Comparison of ENCODE assay signal across 1 cellular context in genomic region chr2:86216577-86217555, GRCh38.
TF ChIP-seq lines count a peak whose summit lies in the region.

No MANE protein-coding gene starts in this region.

TF ChIP-seq in K562, 482 proteins besides CTCF, POLR2A, EP300 and RAD21 (continued from another document and continues in another):
- peak; percentile 80 for TF ChIP-seq MGA (IDR thresholded peaks at IDR 0.05)
- TF ChIP-seq NCOA6 (IDR thresholded peaks at IDR 0.05): no peak
- TF ChIP-seq VEZF1 (CRISPR knock-in tag; IDR thresholded peaks at IDR 0.05): peak; percentile 34; the same call in 1 of the 2 replicates
- TF ChIP-seq TAL1 (IDR thresholded peaks at IDR 0.05): peak; percentile 84
- TF ChIP-seq ZKSCAN3 (CRISPR knock-in tag; IDR thresholded peaks at IDR 0.05): no peak
- TF ChIP-seq TAF15 (IDR thresholded peaks at IDR 0.05; ENCODE audit: low read depth, low read length): no peak
- TF ChIP-seq NELFE (IDR thresholded peaks at IDR 0.05; ENCODE audit: insufficient read depth, insufficient read length): no peak
- no peak for TF ChIP-seq E2F8 (IDR thresholded peaks at IDR 0.05; ENCODE audit: low read depth, partially characterized antibody)
- peak; percentile 58 for TF ChIP-seq MEIS2 (IDR thresholded peaks at IDR 0.05; ENCODE audit: partially characterized antibody)
- no peak for TF ChIP-seq ZFPM2 (CRISPR knock-in tag; IDR thresholded peaks at IDR 0.05)
- no peak for TF ChIP-seq CREBBP (IDR thresholded peaks at IDR 0.05; ENCODE audit: low read depth, low read length)
- no peak for TF ChIP-seq BHLHE40 (IDR thresholded peaks at IDR 0.05; ENCODE audit: low read length)
- no peak for TF ChIP-seq GTF3C2 (IDR thresholded peaks at IDR 0.05; ENCODE audit: borderline replicate concordance, extremely low read depth, insufficient read length)
- no peak for TF ChIP-seq HNRNPUL1 (IDR thresholded peaks at IDR 0.05; ENCODE audit: low read length)
- no peak for TF ChIP-seq KAT2B (IDR thresholded peaks at IDR 0.05; ENCODE audit: low read depth, low read length)
- TF ChIP-seq E4F1 (CRISPR knock-in tag; IDR thresholded peaks at IDR 0.05; ENCODE audit: borderline replicate concordance): no peak
- no peak for TF ChIP-seq ZNF408 (CRISPR knock-in tag; IDR thresholded peaks at IDR 0.05; ENCODE audit: low read depth)
- no peak for TF ChIP-seq MXD1 (CRISPR knock-in tag; IDR thresholded peaks at IDR 0.05; ENCODE audit: borderline replicate concordance, poor library complexity, severe bottlenecking)
- TF ChIP-seq ZNF324 (CRISPR knock-in tag; IDR thresholded peaks at IDR 0.05): no peak
- no peak for TF ChIP-seq PCBP2 (IDR thresholded peaks at IDR 0.05; ENCODE audit: low read depth, low read length, poor library complexity, severe bottlenecking)
- TF ChIP-seq CCAR2 (IDR thresholded peaks at IDR 0.05; ENCODE audit: low read depth, low read length): no peak
- TF ChIP-seq MYNN (IDR thresholded peaks at IDR 0.05): no peak
- TF ChIP-seq MYNN (CRISPR knock-in tag; IDR thresholded peaks at IDR 0.05): no peak
- no peak for TF ChIP-seq HMG20B (CRISPR knock-in tag; IDR thresholded peaks at IDR 0.05)
- no peak for TF ChIP-seq ZNF3 (CRISPR knock-in tag; IDR thresholded peaks at IDR 0.05)
- no peak for TF ChIP-seq ZNF79 (CRISPR knock-in tag; IDR thresholded peaks at IDR 0.05; ENCODE audit: low read depth)
- TF ChIP-seq MEF2D (tag; conservative IDR thresholded peaks at IDR 0.05; ENCODE audit: low read depth): no peak
- no peak for TF ChIP-seq YBX1 (IDR thresholded peaks at IDR 0.05)
- TF ChIP-seq PKNOX1 (IDR thresholded peaks at IDR 0.05): no peak
- TF ChIP-seq HLTF (IDR thresholded peaks at IDR 0.05): no peak
- TF ChIP-seq ZNF584 (CRISPR knock-in tag; IDR thresholded peaks at IDR 0.05; ENCODE audit: low read depth): no peak
- no peak for TF ChIP-seq ZNF140 (CRISPR knock-in tag; IDR thresholded peaks at IDR 0.05)
- no peak for TF ChIP-seq SLC30A9 (CRISPR knock-in tag; IDR thresholded peaks at IDR 0.05)
- no peak for TF ChIP-seq SPI1 (IDR thresholded peaks at IDR 0.05; ENCODE audit: borderline replicate concordance, low read depth, low read length)
- no peak for TF ChIP-seq MTA1 (IDR thresholded peaks at IDR 0.05; ENCODE audit: borderline replicate concordance)
- TF ChIP-seq USF1 (CRISPR knock-in tag; IDR thresholded peaks at IDR 0.05): peak; percentile 59
- TF ChIP-seq ZBED1 (IDR thresholded peaks at IDR 0.05): no peak
- TF ChIP-seq SOX6 (IDR thresholded peaks at IDR 0.05): peak; percentile 66
- no peak for TF ChIP-seq HNRNPLL (IDR thresholded peaks at IDR 0.05; ENCODE audit: low read depth, low read length, poor library complexity, severe bottlenecking)
- TF ChIP-seq ESRRB (CRISPR knock-in tag; IDR thresholded peaks at IDR 0.05; ENCODE audit: borderline replicate concordance): no peak
- peak; percentile 48 for TF ChIP-seq EP400 (IDR thresholded peaks at IDR 0.05)
